3 cellular contexts compared by ENCODE assay signal in genomic region chr11:87038235-87038960, GRCh38.
TF ChIP-seq lines count a peak whose summit lies in the region.

No MANE protein-coding gene starts in this region.

TF ChIP-seq in Ishikawa, 13 proteins besides CTCF, POLR2A, EP300 and RAD21:
- TF ChIP-seq USF1 (IDR thresholded peaks at IDR 0.05) (no peak), ZBTB7A (IDR thresholded peaks at IDR 0.05; ENCODE audit: low read depth) (peak; percentile 22; the same call in 1 of the 2 replicates)

TF ChIP-seq in K562, 482 proteins besides CTCF, POLR2A, EP300 and RAD21:
- TF ChIP-seq PURB (CRISPR knock-in tag; IDR thresholded peaks at IDR 0.05; ENCODE audit: low read depth) = no peak
- TF ChIP-seq BRD9 (IDR thresholded peaks at IDR 0.05; ENCODE audit: low read depth, partially characterized antibody) = peak; percentile 7
- TF ChIP-seq ZNF232 (CRISPR knock-in tag; IDR thresholded peaks at IDR 0.05) = 0 out of 2 replicates have a peak, but pooled peaks have one; percentile 10
- no peak for TF ChIP-seq ZNF77 (CRISPR knock-in tag; IDR thresholded peaks at IDR 0.05)
- 0 out of 4 replicates have a peak, but pooled peaks of 1 of the 2 experiments have one; percentile 17 for TF ChIP-seq MAZ (CRISPR knock-in tag; conservative IDR thresholded peaks at IDR 0.05 in 1 of 2, IDR thresholded peaks at IDR 0.05 in 1 of 2)
- peak; percentile 14; the same call in 1 of the 2 replicates for TF ChIP-seq SMARCE1 (IDR thresholded peaks at IDR 0.05)
- TF ChIP-seq POLR2G (IDR thresholded peaks at IDR 0.05; ENCODE audit: low read depth, low read length) = no peak
- TF ChIP-seq KAT7 (CRISPR knock-in tag; IDR thresholded peaks at IDR 0.05; ENCODE audit: borderline replicate concordance) = 0 out of 2 replicates have a peak, but pooled peaks have one; percentile 64
- TF ChIP-seq AFF1 (IDR thresholded peaks at IDR 0.05; ENCODE audit: low read depth in 1 of 2, partially characterized antibody in 2 of 2) = peak; percentile 4 to 5
- TF ChIP-seq MIER1 (IDR thresholded peaks at IDR 0.05; ENCODE audit: low read depth) = no peak
- 0 out of 2 replicates have a peak, but pooled peaks have one; percentile 10 for TF ChIP-seq ELF1 (tag; IDR thresholded peaks at IDR 0.05)
- 0 out of 2 replicates have a peak, but pooled peaks have one; percentile 33 for TF ChIP-seq SMARCA5 (IDR thresholded peaks at IDR 0.05)
- TF ChIP-seq ZNF584 (CRISPR knock-in tag; IDR thresholded peaks at IDR 0.05; ENCODE audit: low read depth) = no peak
- TF ChIP-seq, protein P1, sequence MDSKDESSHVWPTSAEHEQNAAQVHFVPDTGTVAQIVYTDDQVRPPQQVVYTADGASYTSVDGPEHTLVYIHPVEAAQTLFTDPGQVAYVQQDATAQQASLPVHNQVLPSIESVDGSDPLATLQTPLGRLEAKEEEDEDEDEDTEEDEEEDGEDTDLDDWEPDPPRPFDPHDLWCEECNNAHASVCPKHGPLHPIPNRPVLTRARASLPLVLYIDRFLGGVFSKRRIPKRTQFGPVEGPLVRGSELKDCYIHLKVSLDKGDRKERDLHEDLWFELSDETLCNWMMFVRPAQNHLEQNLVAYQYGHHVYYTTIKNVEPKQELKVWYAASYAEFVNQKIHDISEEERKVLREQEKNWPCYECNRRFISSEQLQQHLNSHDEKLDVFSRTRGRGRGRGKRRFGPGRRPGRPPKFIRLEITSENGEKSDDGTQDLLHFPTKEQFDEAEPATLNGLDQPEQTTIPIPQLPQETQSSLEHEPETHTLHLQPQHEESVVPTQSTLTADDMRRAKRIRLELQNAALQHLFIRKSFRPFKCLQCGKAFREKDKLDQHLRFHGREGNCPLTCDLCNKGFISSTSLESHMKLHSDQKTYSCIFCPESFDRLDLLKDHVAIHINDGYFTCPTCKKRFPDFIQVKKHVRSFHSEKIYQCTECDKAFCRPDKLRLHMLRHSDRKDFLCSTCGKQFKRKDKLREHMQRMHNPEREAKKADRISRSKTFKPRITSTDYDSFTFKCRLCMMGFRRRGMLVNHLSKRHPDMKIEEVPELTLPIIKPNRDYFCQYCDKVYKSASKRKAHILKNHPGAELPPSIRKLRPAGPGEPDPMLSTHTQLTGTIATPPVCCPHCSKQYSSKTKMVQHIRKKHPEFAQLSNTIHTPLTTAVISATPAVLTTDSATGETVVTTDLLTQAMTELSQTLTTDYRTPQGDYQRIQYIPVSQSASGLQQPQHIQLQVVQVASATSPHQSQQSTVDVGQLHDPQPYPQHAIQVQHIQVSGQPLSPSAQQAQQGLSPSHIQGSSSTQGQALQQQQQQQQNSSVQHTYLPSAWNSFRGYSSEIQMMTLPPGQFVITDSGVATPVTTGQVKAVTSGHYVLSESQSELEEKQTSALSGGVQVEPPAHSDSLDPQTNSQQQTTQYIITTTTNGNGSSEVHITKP (IDR thresholded peaks at IDR 0.05; ENCODE audit: partially characterized antibody) = peak; percentile 92

TF ChIP-seq in HepG2, 621 proteins besides CTCF, POLR2A, EP300 and RAD21:
- TF ChIP-seq ZNF775 (CRISPR knock-in tag; IDR thresholded peaks at IDR 0.05; ENCODE audit: borderline replicate concordance) (0 out of 2 replicates have a peak, but pooled peaks have one; percentile 59), TCF7 (IDR thresholded peaks at IDR 0.05; ENCODE audit: low read depth) (no peak), HOXA9 (CRISPR knock-in tag; IDR thresholded peaks at IDR 0.05; ENCODE audit: borderline replicate concordance) (no peak), HNRNPK (IDR thresholded peaks at IDR 0.05; ENCODE audit: low read depth, low read length, poor library complexity, severe bottlenecking) (peak; percentile 70), SAP130 (CRISPR knock-in tag; IDR thresholded peaks at IDR 0.05; ENCODE audit: low read depth) (peak; percentile 31; the same call in 1 of the 2 replicates), RARA (CRISPR knock-in tag; IDR thresholded peaks at IDR 0.05) (0 out of 2 replicates have a peak, but pooled peaks have one; percentile 10)
